ENCODE assay signal across 8 cellular contexts in genomic region chr12:90909069-90909676, GRCh38. TPM values are rescaled to one million over a fixed set of nuclear protein-coding genes. Genes with fewer than 3 reads are reported as not detected.
A peak's percentile ranks its signal among the peaks of the same experiment; 100 is the strongest.
DNase-seq lines count a peak whose midpoint lies in the region; ATAC-seq and TF ChIP-seq lines count a peak whose summit lies in the region.

No MANE protein-coding gene starts in this region.

- no peak overlapping the region for H3K27ac Mint-ChIP-seq in CD4-positive, alpha-beta T cell
- H3K27ac Mint-ChIP-seq in naive thymus-derived CD4-positive, alpha-beta T cell, result no peak overlapping the region

- POLR2A ChIA-PET in SK-N-SH (lab: Yijun Ruan, JAX), result no interaction called here
- POLR2A ChIA-PET in CD4-positive, alpha-beta T cell (lab: Charles Lee), result no interaction called here
- POLR2A ChIA-PET in naive thymus-derived CD4-positive, alpha-beta T cell (lab: Charles Lee), result no interaction called here

- no peak overlapping the region for H3K4me2 ChIP-seq in SK-N-SH

- no peaks in the 10 kb centered on the region for H3K79me2 ChIP-seq in SK-N-SH (ENCODE audit: insufficient read depth)

- H3K36me3 Mint-ChIP-seq in CD4-positive, alpha-beta T cell (ENCODE audit: low read depth), result no peaks in the 10 kb centered on the region
- no peaks in the 10 kb centered on the region for H3K36me3 Mint-ChIP-seq in naive thymus-derived CD4-positive, alpha-beta T cell

- DNase-seq in EH (ENCODE audit: low read depth) (peak; percentile 69), SK-N-SH (peak; percentile 17), globus pallidus (ENCODE audit: low spot score) (peak; percentile 10), stromal cell of bone marrow (ENCODE audit: low read depth) (peak; percentile 61)
- DNase-seq in CD4-positive, alpha-beta T cell, result no peak
- DNase-seq in effector memory CD4-positive, alpha-beta T cell, result no peak
- DNase-seq in naive thymus-derived CD4-positive, alpha-beta T cell, result no peak

- 51% methylated on average over 7 of the region's 7 CpGs for WGBS in SK-N-SH (ENCODE audit: low lambda C conversion rate)

- H3K4me1 ChIP-seq in SK-N-SH (ENCODE audit: control insufficient read depth in 1 of 2, insufficient read depth in 2 of 2, low read depth in 1 of 2, low read length in 1 of 2), result peaks cover 0 to 19% of the 10 kb centered on the region in 2 experiments
- no peaks in the 10 kb centered on the region for H3K4me1 ChIP-seq in effector memory CD4-positive, alpha-beta T cell (ENCODE audit: control insufficient read depth, insufficient read depth, low read length, poor library complexity, severe bottlenecking)
- H3K4me1 ChIP-seq in naive thymus-derived CD4-positive, alpha-beta T cell (ENCODE audit: control insufficient read depth in 2 of 2, insufficient read depth in 2 of 2, low read length in 2 of 2), result no peaks in the 10 kb centered on the region

- no peaks in the 10 kb centered on the region for H3K27me3 ChIP-seq in SK-N-SH (ENCODE audit: insufficient read depth)
- no peaks in the 10 kb centered on the region for H3K27me3 ChIP-seq in CD4-positive, alpha-beta T cell (ENCODE audit: control insufficient read depth, insufficient read depth, low read length)
- no peaks in the 10 kb centered on the region for H3K27me3 ChIP-seq in effector memory CD4-positive, alpha-beta T cell (replicated peaks; ENCODE audit: control insufficient read depth, insufficient read depth, low read length, poor library complexity, severe bottlenecking)
- no peaks in the 10 kb centered on the region for H3K27me3 ChIP-seq in naive thymus-derived CD4-positive, alpha-beta T cell (ENCODE audit: control insufficient read depth in 2 of 2, insufficient read depth in 2 of 2, low read length in 2 of 2)

- no peaks in the 10 kb centered on the region for H3K27me3 Mint-ChIP-seq in CD4-positive, alpha-beta T cell
- H3K27me3 Mint-ChIP-seq in naive thymus-derived CD4-positive, alpha-beta T cell, result peaks cover 0 to 20% (median 4%) of the 10 kb centered on the region in 5 donors

- CTCF ChIA-PET in SK-N-SH (lab: Yijun Ruan, JAX), result interaction anchor here (0.7 to 3.0 kb wide), 14 partner anchors 12 to 1367 kb away, joined by 3 to 25 read pairs (median 3); no protein-coding TSS in a partner anchor
- CTCF ChIA-PET in CD4-positive, alpha-beta T cell (lab: Charles Lee), result no interaction called here
- CTCF ChIA-PET in naive thymus-derived CD4-positive, alpha-beta T cell (lab: Charles Lee), result no interaction called here

- H3K9me3 ChIP-seq in SK-N-SH, result no peaks in the 10 kb centered on the region
- H3K9me3 ChIP-seq in CD4-positive, alpha-beta T cell (ENCODE audit: control insufficient read depth, low read length), result no peaks in the 10 kb centered on the region
- no peaks in the 10 kb centered on the region for H3K9me3 ChIP-seq in effector memory CD4-positive, alpha-beta T cell (ENCODE audit: control insufficient read depth, low read length)
- peaks cover 0 to 5% (median 0%) of the 10 kb centered on the region in 3 experiments for H3K9me3 ChIP-seq in naive thymus-derived CD4-positive, alpha-beta T cell (ENCODE audit: control insufficient read depth in 2 of 3, low read length in 3 of 3)

- H3K9me3 Mint-ChIP-seq in CD4-positive, alpha-beta T cell, result no peaks in the 10 kb centered on the region
- H3K9me3 Mint-ChIP-seq in naive thymus-derived CD4-positive, alpha-beta T cell, result peaks cover 0 to 9% (median 0%) of the 10 kb centered on the region in 11 donors

- no peaks in the 10 kb centered on the region for H3K9me2 ChIP-seq in SK-N-SH

- H4K20me1 ChIP-seq in SK-N-SH (ENCODE audit: insufficient read depth), result no peaks in the 10 kb centered on the region

- no peak overlapping the region for H3K4me3 Mint-ChIP-seq in CD4-positive, alpha-beta T cell
- H3K4me3 Mint-ChIP-seq in naive thymus-derived CD4-positive, alpha-beta T cell, result no peak overlapping the region

- ATAC-seq in CD4-positive, alpha-beta T cell (ENCODE audit: poor library complexity), result no peak
- no peak for ATAC-seq in naive thymus-derived CD4-positive, alpha-beta T cell

- H2AFZ ChIP-seq in SK-N-SH (ENCODE audit: low read depth), result no peak overlapping the region

- no peaks in the 10 kb centered on the region for H3K36me3 ChIP-seq in SK-N-SH (replicated peaks in 1 of 2; ENCODE audit: control insufficient read depth in 1 of 2, insufficient read depth in 2 of 2, low read length in 1 of 2)
- no peaks in the 10 kb centered on the region for H3K36me3 ChIP-seq in effector memory CD4-positive, alpha-beta T cell (ENCODE audit: control insufficient read depth, insufficient read depth, low read length)
- H3K36me3 ChIP-seq in naive thymus-derived CD4-positive, alpha-beta T cell (ENCODE audit: control insufficient read depth in 2 of 3, insufficient read depth in 3 of 3, low read length in 3 of 3), result no peaks in the 10 kb centered on the region

- H3K4me3 ChIP-seq in SK-N-SH (ENCODE audit: low read depth in 2 of 2, low read length in 1 of 2), result no peak overlapping the region; a peak in 1 of 4 replicates
- H3K4me3 ChIP-seq in effector memory CD4-positive, alpha-beta T cell (ENCODE audit: insufficient read depth, low read depth, low read length, poor library complexity, severe bottlenecking), result no peak overlapping the region
- H3K4me3 ChIP-seq in naive thymus-derived CD4-positive, alpha-beta T cell (ENCODE audit: low read length), result no peak overlapping the region

- no peak overlapping the region for H3K9ac ChIP-seq in SK-N-SH

- peak; percentile 56 for TF ChIP-seq RAD21 in Ishikawa (IDR thresholded peaks at IDR 0.05; ENCODE audit: low read depth)
- peak; percentile 79 for TF ChIP-seq RAD21 in SK-N-SH (IDR thresholded peaks at IDR 0.05; ENCODE audit: low read length)

- no peaks in the 10 kb centered on the region for H3K4me1 Mint-ChIP-seq in CD4-positive, alpha-beta T cell (ENCODE audit: low read depth)
- H3K4me1 Mint-ChIP-seq in naive thymus-derived CD4-positive, alpha-beta T cell, result no peaks in the 10 kb centered on the region

- TF ChIP-seq CTCF in SK-N-SH (IDR thresholded peaks at IDR 0.05), result peak; percentile 92
- TF ChIP-seq CTCF in CD4-positive, alpha-beta T cell (IDR thresholded peaks at IDR 0.05), result no peak

- H3F3A ChIP-seq in SK-N-SH (replicated peaks; ENCODE audit: insufficient read depth), result peaks cover 29% of the 10 kb centered on the region

- peak overlapping the region in 1 of 2 experiments; percentile 72; a peak in 1 of 4 replicates for H3K27ac ChIP-seq in SK-N-SH (ENCODE audit: low read depth in 2 of 2, low read length in 1 of 2)
- no peak overlapping the region for H3K27ac ChIP-seq in CD4-positive, alpha-beta T cell (ENCODE audit: low read depth, low read length)
- no peak overlapping the region for H3K27ac ChIP-seq in effector memory CD4-positive, alpha-beta T cell (ENCODE audit: insufficient read depth, low read length, poor library complexity, severe bottlenecking)
- H3K27ac ChIP-seq in naive thymus-derived CD4-positive, alpha-beta T cell (ENCODE audit: low read depth, low read length), result no peak overlapping the region

- no peak for TF ChIP-seq EP300 in Ishikawa (IDR thresholded peaks at IDR 0.05; ENCODE audit: borderline replicate concordance)
- no peak for TF ChIP-seq EP300 in SK-N-SH (IDR thresholded peaks at IDR 0.05; ENCODE audit: borderline replicate concordance in 1 of 2, low read depth in 1 of 2, low read length in 1 of 2)

- intact Hi-C loops in CD4-positive, alpha-beta T cell (cut with DNase I, micrococcal nuclease), result no loop called here
- intact Hi-C loops in naive thymus-derived CD4-positive, alpha-beta T cell (cut with micrococcal nuclease), result loop anchor here in 1 of 2 donors (1.0 kb wide), 1 partner anchor 1366 kb away; no protein-coding TSS in a partner anchor

TF ChIP-seq in SK-N-SH, 30 proteins besides CTCF, POLR2A, EP300 and RAD21:
- TF ChIP-seq SMC3 (IDR thresholded peaks at IDR 0.05; ENCODE audit: low read depth, low read length) (peak; percentile 63), NFIC (IDR thresholded peaks at IDR 0.05; ENCODE audit: borderline replicate concordance) (no peak), RFX5 (IDR thresholded peaks at IDR 0.05; ENCODE audit: low read length) (0 out of 2 replicates have a peak, but pooled peaks have one; percentile 12)
TF ChIP-seq in SK-N-SH: peak in this region for 2.

RNA-seq across cellular contexts. Expression of gene CCER1, which starts 45.8 kb away (rescaled TPM):
- polyA plus RNA-seq in SK-N-SH (2012; rRNA removed), result not detected in 2 replicates
- not detected in 2 replicates for polyA plus RNA-seq in SK-N-SH (2012; cell fraction: cytosol; rRNA removed)
- not detected in 2 replicates for polyA plus RNA-seq in SK-N-SH (2012; cell fraction: nucleus; rRNA removed)
- not detected for total RNA-seq in CD4-positive, alpha-beta T cell
- not detected for total RNA-seq in naive thymus-derived CD4-positive, alpha-beta T cell
- not detected for polyA plus RNA-seq in naive thymus-derived CD4-positive, alpha-beta T cell

Comparison
In these comparisons a context has a peak if more than half of its experiments do, and no peak if none do; other contexts are left out.
1. DNase-seq: peak in EH (single experiment), SK-N-SH (single experiment), globus pallidus (single experiment) and stromal cell of bone marrow (single experiment); none in CD4-positive, alpha-beta T cell (0 of 10), effector memory CD4-positive, alpha-beta T cell (0 of 3) and naive thymus-derived CD4-positive, alpha-beta T cell (0 of 9).